ENCODE assay signal across 8 cellular contexts in the genomic region with DNA sequence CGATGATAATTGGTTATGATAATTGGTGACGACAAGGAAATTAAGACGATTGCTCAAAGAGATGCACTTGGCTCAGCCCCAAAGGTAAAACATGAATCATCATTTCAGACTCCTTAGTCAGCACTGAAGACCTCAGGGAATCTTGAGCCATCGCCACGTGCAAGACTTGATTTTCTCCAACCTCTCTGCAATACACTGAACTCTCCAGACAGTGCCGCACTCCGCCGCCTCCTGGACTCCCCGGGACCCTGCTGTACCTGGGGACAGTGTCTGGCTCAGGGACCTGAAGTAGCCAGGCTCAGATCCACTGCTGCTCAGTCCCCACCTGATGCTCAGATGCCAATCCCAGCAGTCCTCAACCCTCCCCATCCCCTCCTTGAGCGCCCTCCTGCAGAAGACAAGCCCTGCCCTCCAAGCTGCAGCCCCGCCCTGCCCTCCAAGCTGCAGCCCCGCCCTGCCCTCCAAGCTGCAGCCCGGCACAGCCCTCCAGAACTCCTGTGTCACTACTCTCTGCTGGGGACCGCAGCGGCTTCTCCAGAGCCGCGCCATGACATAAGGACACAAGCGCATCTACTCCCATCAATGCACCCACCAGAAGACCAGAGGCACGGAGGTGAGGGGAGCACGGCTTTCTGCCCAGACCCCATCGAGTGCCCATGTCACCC. TPM values are rescaled to one million over a fixed set of nuclear protein-coding genes. Genes with fewer than 3 reads are reported as not detected.
DNase-seq lines count a peak whose midpoint lies in the region; ATAC-seq, FAIRE-seq and TF ChIP-seq lines count a peak whose summit lies in the region.

No MANE protein-coding gene starts in this region.

- intact Hi-C loops in colonic mucosa (cut with DNase I) (no loop called here), HepG2 (cut with micrococcal nuclease; ENCODE audit: unreplicated experiment) (no loop called here)

- H3K4me3 ChIP-seq in HUES48 (ENCODE audit: low read depth, low read length) (peak overlapping the region; percentile 83), SK-N-MC (peak overlapping the region; percentile 89), colonic mucosa (peak overlapping the region; percentile 58), HepG2 (replicated peaks in 1 of 3; ENCODE audit: insufficient read depth in 1 of 3, low read depth in 2 of 3, low read length in 3 of 3) (peak overlapping the region; percentile 70 to 91 (median 90))

- POLR2A ChIA-PET in HepG2 (lab: Yijun Ruan, JAX): interaction anchor here (0.6 to 1.5 kb wide), 6 partner anchors 9 to 501 kb away, joined by 3 to 13 read pairs (median 4); no protein-coding TSS in a partner anchor

- FAIRE-seq in HepG2 (lab: Jason Lieb, UNC) (peak; percentile 4), GM19239 (lab: Jason Lieb, UNC) (no peak)

- TF ChIP-seq CTCF in colonic mucosa (IDR thresholded peaks at IDR 0.05): no peak
- TF ChIP-seq CTCF in HepG2 (CRISPR knock-in tag; IDR thresholded peaks at IDR 0.05): peak; percentile 49

- TF ChIP-seq POLR2A in HepG2 (IDR thresholded peaks at IDR 0.05; ENCODE audit: insufficient read depth in 1 of 2, low read depth in 2 of 2, low read length in 2 of 2): peak; percentile 49 to 77; a peak in 2 of 4 replicates

- H3K9ac ChIP-seq in HUES48 (ENCODE audit: low read depth, low read length) (peak overlapping the region; percentile 27; the same call in 1 of the 2 replicates), SK-N-MC (ENCODE audit: insufficient read length) (peak overlapping the region; percentile 57), colonic mucosa (ENCODE audit: low read depth in 2 of 2, low read length in 2 of 2) (peak overlapping the region in 1 of 2 donors; percentile 62), HepG2 (ENCODE audit: insufficient read depth, low read depth, low read length) (peak overlapping the region; percentile 67)

- ATAC-seq in GM21576 (IDR thresholded peaks at IDR 0.05; ENCODE audit: unreplicated experiment) (peak; percentile 22), HepG2 (peak; percentile 59)

- peaks cover 17% of the 10 kb centered on the region for H3K36me3 ChIP-seq in HUES48 (ENCODE audit: control insufficient read depth, insufficient read depth, low read length)
- peaks cover 17% of the 10 kb centered on the region; the same call in 1 of the 2 replicates for H3K36me3 ChIP-seq in SK-N-MC (ENCODE audit: insufficient read depth, low read length)
- H3K36me3 ChIP-seq in colonic mucosa: no peaks in the 10 kb centered on the region
- H3K36me3 ChIP-seq in HepG2 (replicated peaks in 1 of 2; ENCODE audit: control insufficient read depth in 1 of 2, insufficient read depth in 2 of 2, low read length in 2 of 2): peaks cover 11 to 34% of the 10 kb centered on the region in 2 experiments; a peak in 3 of 5 replicates

- peak overlapping the region; percentile 87 for H3K27ac ChIP-seq in HUES48 (ENCODE audit: low read depth, low read length)
- H3K27ac ChIP-seq in SK-N-MC: no peak overlapping the region
- peak overlapping the region; percentile 28 for H3K27ac ChIP-seq in colonic mucosa
- H3K27ac ChIP-seq in HepG2 (ENCODE audit: extremely low read length, insufficient read depth, low read length): peak overlapping the region; percentile 56

- TF ChIP-seq RAD21 in HepG2 (CRISPR knock-in tag; IDR thresholded peaks at IDR 0.05): peak; percentile 6; the same call in 1 of the 2 replicates

- no peak overlapping the region for H2AFZ ChIP-seq in HepG2 (ENCODE audit: low read length)

- in situ Hi-C loops in HepG2 (cut with HindIII; ENCODE audit: extremely low pct_ligation_motif_present, low pct_unique_long_range_greater_than_20kb): no loop called here

- H3K27me3 ChIP-seq in HUES48 (ENCODE audit: control insufficient read depth, insufficient read depth, low read length) (no peaks in the 10 kb centered on the region), colonic mucosa (no peaks in the 10 kb centered on the region), HepG2 (ENCODE audit: control insufficient read depth in 1 of 2, insufficient read depth in 2 of 2, low read length in 2 of 2) (no peaks in the 10 kb centered on the region; a peak in 1 of 5 replicates)

- BruUV-seq in HepG2 (replicated peaks; lab: Mats Ljungman, UMichigan): no TSS peak

- 27% methylated on average over 20 of the region's 21 CpGs for WGBS in HepG2 (ENCODE audit: low lambda C conversion rate)

- H3K4me1 ChIP-seq in HUES48 (ENCODE audit: control insufficient read depth, insufficient read depth, low read length) (peaks cover 13% of the 10 kb centered on the region), colonic mucosa (no peaks in the 10 kb centered on the region), HepG2 (ENCODE audit: insufficient read depth, low read length) (peaks cover 25% of the 10 kb centered on the region)

- H4K20me1 ChIP-seq in HepG2 (ENCODE audit: insufficient read depth, low read length): no peaks in the 10 kb centered on the region; the same call in 1 of the 2 replicates

- DNase-seq in GM03348 (ENCODE audit: low spot score) (peak; percentile 75), SK-N-MC (ENCODE audit: low read depth, low spot score) (no peak), colonic mucosa (peak; percentile 47), HepG2 (ENCODE audit: low spot score) (peak; percentile 39), GM19239 (ENCODE audit: insufficient read length, low spot score) (no peak)
- peak; percentile 53 for DNase-seq in stimulated activated naive CD4-positive, alpha-beta T cell treated with Interleukin-2 at 50 U/mL for 16 hours (lab: John Stamatoyannopoulos, UW)

- H3K4me2 ChIP-seq in HepG2 (ENCODE audit: low read depth, low read length): peak overlapping the region; percentile 89

- H3K9me3 ChIP-seq in HUES48 (ENCODE audit: control insufficient read depth, insufficient read depth, low read length) (no peaks in the 10 kb centered on the region), SK-N-MC (ENCODE audit: low read depth, low read length) (no peaks in the 10 kb centered on the region), colonic mucosa (no peaks in the 10 kb centered on the region), HepG2 (ENCODE audit: low read length) (no peaks in the 10 kb centered on the region)

- H3K79me2 ChIP-seq in HepG2 (ENCODE audit: insufficient read depth, low read length): peaks cover 34% of the 10 kb centered on the region

- TF ChIP-seq EP300 in HepG2 (IDR thresholded peaks at IDR 0.05; ENCODE audit: low read depth in 2 of 2, low read length in 2 of 2) (no peak), HepG2 (CRISPR knock-in tag; IDR thresholded peaks at IDR 0.05; ENCODE audit: borderline replicate concordance) (no peak)

- CTCF ChIA-PET in HepG2 (lab: Yijun Ruan, JAX; ENCODE audit: low intra/inter-chr PET ratio, low total read pairs): no interaction called here

TF ChIP-seq in HepG2, 621 proteins besides CTCF, POLR2A, EP300 and RAD21 (continues in another document):
- TF ChIP-seq SNAPC2 (CRISPR knock-in tag; IDR thresholded peaks at IDR 0.05) (peak; percentile 53; the same call in 1 of the 2 replicates), PRDM15 (CRISPR knock-in tag; IDR thresholded peaks at IDR 0.05) (no peak), IRX3 (CRISPR knock-in tag; IDR thresholded peaks at IDR 0.05; ENCODE audit: borderline replicate concordance, low read depth) (0 out of 2 replicates have a peak, but pooled peaks have one; percentile 56)

RNA-seq across cellular contexts. Expression of gene TMEM18, which starts 1.1 kb away (rescaled TPM):
- total RNA-seq in colonic mucosa (10 to 100 TPM; 16.4 to 19.6 TPM), HepG2 (2016; rRNA removed; fragmentation: Illumina TruSeq; extraction: Trizol) (39.7 and 45.9 TPM in 2 replicates)
- total RNA-seq in HepG2 (2016; cell fraction: cytosol; rRNA removed; fragmentation: Illumina TruSeq; extraction: Trizol; ENCODE audit: low read depth): 26.8 and 30.8 TPM in 2 replicates
- total RNA-seq in HepG2 (2016; cell fraction: insoluble cytoplasmic fraction; rRNA removed; fragmentation: Illumina TruSeq; extraction: Trizol): 36.9 and 47.1 TPM in 2 replicates
- 43.7 and 45.0 TPM in 2 replicates for total RNA-seq in HepG2 (2016; cell fraction: membrane; rRNA removed; fragmentation: Illumina TruSeq; extraction: Trizol)
- 27.3 and 30.5 TPM in 2 replicates for total RNA-seq in HepG2 (2016; cell fraction: nucleus; rRNA removed; fragmentation: Illumina TruSeq; extraction: Trizol)
- polyA plus RNA-seq in HepG2 (2011; rRNA removed): 32.1 and 49.4 TPM in 2 replicates
- 33.5 and 39.5 TPM in 2 replicates for polyA plus RNA-seq in HepG2 (2011; cell fraction: cytosol; rRNA removed)
- 29.6 and 38.2 TPM in 2 replicates for polyA plus RNA-seq in HepG2 (2011; cell fraction: nucleus; rRNA removed)
- polyA plus RNA-seq in HepG2 (2012): 36.5 and 48.1 TPM in 2 replicates
- 37.2 and 42.5 TPM in 2 replicates for polyA plus RNA-seq in HepG2 (2016; cell fraction: cytosol; fragmentation: Illumina TruSeq; extraction: Trizol; ENCODE audit: low read depth)
- 36.2 and 38.9 TPM in 2 replicates for polyA plus RNA-seq in HepG2 (2016; cell fraction: insoluble cytoplasmic fraction; fragmentation: Illumina TruSeq; extraction: Trizol; ENCODE audit: low read depth)
- 38.3 and 46.2 TPM in 2 replicates for polyA plus RNA-seq in HepG2 (2016; cell fraction: membrane; fragmentation: Illumina TruSeq; extraction: Trizol; ENCODE audit: low read depth)
- polyA plus RNA-seq in HepG2 (2016; cell fraction: nucleus; fragmentation: Illumina TruSeq; extraction: Trizol; ENCODE audit: insufficient read depth, low read depth): 49.7 and 63.7 TPM in 2 replicates
- 19.9 and 51.6 TPM in 2 replicates for polyA minus RNA-seq in HepG2 (2011; rRNA and poly(A)+ RNA removed; ENCODE audit: low replicate concordance)
- 14.5 and 14.9 TPM in 2 replicates for polyA minus RNA-seq in HepG2 (2011; cell fraction: cytosol; rRNA and poly(A)+ RNA removed)
- 39.4 and 50.0 TPM in 2 replicates for polyA minus RNA-seq in HepG2 (2011; cell fraction: nucleus; rRNA and poly(A)+ RNA removed)

Comparison
In these comparisons a context has a peak if more than half of its experiments do, and no peak if none do; other contexts are left out.
1. DNase-seq: peak in GM03348 (single experiment), colonic mucosa (single experiment), HepG2 (single experiment) and stimulated activated naive CD4-positive, alpha-beta T cell treated with Interleukin-2 at 50 U/mL for 16 hours (single experiment); none in SK-N-MC (single experiment) and GM19239 (single experiment).
2. Peak in every context shown above with its lines, with median percentiles within 50 percentile points of each other: H3K4me3 ChIP-seq.